Comparison of ENCODE assay signal across 17 cellular contexts in the genomic region with DNA sequence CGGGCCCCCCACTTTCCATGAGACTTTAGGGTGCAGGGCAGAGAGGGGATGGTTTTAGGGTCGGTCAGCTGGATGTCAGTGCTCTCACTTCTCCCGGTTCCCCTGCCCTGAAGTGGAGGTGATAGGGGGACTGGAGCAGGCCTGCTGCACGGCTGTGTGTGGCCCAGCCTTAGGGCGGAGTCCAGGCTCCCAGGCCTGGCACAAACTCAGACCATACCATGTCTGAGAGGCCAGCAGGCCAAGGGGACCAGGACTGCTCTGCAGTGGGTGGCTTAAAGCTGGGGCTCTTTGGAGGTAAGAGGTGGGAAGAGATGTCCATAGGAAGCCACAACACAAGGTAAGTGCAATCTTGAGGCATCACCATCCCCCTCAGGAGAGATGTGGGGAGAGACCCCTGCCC. TPM values are rescaled to one million over a fixed set of nuclear protein-coding genes. Genes with fewer than 3 reads are reported as not detected.
DNase-seq lines count a peak whose midpoint lies in the region; ATAC-seq lines count a peak whose summit lies in the region.
"Had no signal": no experiment of that assay in that cellular context is flagged by ENCODE, and none has a peak within 500 bp of the region (broad histone marks: within the 10 kb centered on the region; RNA-seq: fewer than 3 reads in every experiment).

No MANE protein-coding gene starts in this region.

- H3K27me3 ChIP-seq in H7 (ENCODE audit: control insufficient read depth, insufficient read depth, low read length) (no peaks in the 10 kb centered on the region), adipocyte (replicated peaks; ENCODE audit: control insufficient read depth, insufficient read depth, low read length) (no peaks in the 10 kb centered on the region)
- H3K27me3 ChIP-seq: dorsolateral prefrontal cortex had no signal

- H3K36me3 ChIP-seq in H7 (replicated peaks; ENCODE audit: control insufficient read depth, insufficient read depth, low read length) (peaks cover 9% of the 10 kb centered on the region), adipocyte (ENCODE audit: control insufficient read depth, insufficient read depth, low read length, severe bottlenecking) (peaks cover 7% of the 10 kb centered on the region)

- peak overlapping the region; percentile 66 for H3K9ac ChIP-seq in adipocyte (ENCODE audit: low read length)

- no peak overlapping the region for H3K4me3 ChIP-seq in H7 (ENCODE audit: insufficient read depth, low read depth, low read length)
- peak overlapping the region; percentile 28 for H3K4me3 ChIP-seq in adipocyte (ENCODE audit: low read length)
- H3K4me3 ChIP-seq: dorsolateral prefrontal cortex, lung had no signal

- no peak overlapping the region for H3K4me3 Mint-ChIP-seq in stimulated activated naive B cell treated with anti-CD40 and anti-IgM and Interleukin-4, amounts not matched to agents 10 μg/mL and 1 μg/mL and 100 μg/mL, for 72 hours
- H3K4me3 Mint-ChIP-seq: CD4-positive, CD25-positive, alpha-beta regulatory T cell had no signal

- peaks cover 14 to 28% of the 10 kb centered on the region in 2 donors for H3K4me1 Mint-ChIP-seq in stimulated activated naive B cell treated with anti-CD40 and anti-IgM and Interleukin-4, amounts not matched to agents 10 μg/mL and 1 μg/mL and 100 μg/mL, for 72 hours

- peak overlapping the region; percentile 56 for H3K27ac Mint-ChIP-seq in stimulated activated naive B cell treated with anti-CD40 and anti-IgM and Interleukin-4, amounts not matched to agents 10 μg/mL and 1 μg/mL and 100 μg/mL, for 72 hours
- H3K27ac Mint-ChIP-seq: CD4-positive, CD25-positive, alpha-beta regulatory T cell had no signal

- H3K9me3 ChIP-seq in adipocyte (ENCODE audit: control insufficient read depth, low read length) = no peaks in the 10 kb centered on the region

- DNase-seq in H7 (peak; percentile 57), adipocyte (ENCODE audit: low read depth) (peak; percentile 42), left lobe of liver (ENCODE audit: low spot score) (no peak), NOMO-1 treated with DMSO at 0.1 percent for 48 hours (lab: John Stamatoyannopoulos, UW; ENCODE audit: unreplicated experiment) (no peak), DMS 273 treated with DMSO at 0.1 percent for 48 hours (lab: John Stamatoyannopoulos, UW) (no peak)
- DNase-seq in stimulated activated naive B cell treated with anti-CD40 and anti-IgM and Interleukin-4, amounts not matched to agents 10 μg/mL and 1 μg/mL and 100 μg/mL, for 72 hours = no peak
- DNase-seq: activated gamma-delta T cell; CD4-positive, CD25-positive, alpha-beta regulatory T cell; dorsolateral prefrontal cortex; Karpas-422; NCI-H1417 treated with DMSO at 0.1 percent for 48 hours; NCI-H2227 treated with DMSO at 0.1 percent for 48 hours; OCI-M1; stimulated activated naive CD4-positive, alpha-beta T cell treated with Interleukin-2 at 50 U/mL for 16 hours had no signal

- ATAC-seq in left lobe of liver = peak; percentile 15
- ATAC-seq in stimulated activated naive B cell treated with anti-CD40 and anti-IgM and Interleukin-4, amounts not matched to agents 10 μg/mL and 1 μg/mL and 100 μg/mL, for 72 hours (replicated peaks) = no peak
- no peak for ATAC-seq in GM18873 (IDR thresholded peaks at IDR 0.05; ENCODE audit: low FRiP score, unreplicated experiment)

- H3K9me3 Mint-ChIP-seq in stimulated activated naive B cell treated with anti-CD40 and anti-IgM and Interleukin-4, amounts not matched to agents 10 μg/mL and 1 μg/mL and 100 μg/mL, for 72 hours = peaks cover 0 to 2% of the 10 kb centered on the region in 2 donors
- H3K9me3 Mint-ChIP-seq: CD4-positive, CD25-positive, alpha-beta regulatory T cell had no signal

- H3K36me3 Mint-ChIP-seq in stimulated activated naive B cell treated with anti-CD40 and anti-IgM and Interleukin-4, amounts not matched to agents 10 μg/mL and 1 μg/mL and 100 μg/mL, for 72 hours = peaks cover 28 to 48% of the 10 kb centered on the region in 2 donors

- H3K27me3 Mint-ChIP-seq in stimulated activated naive B cell treated with anti-CD40 and anti-IgM and Interleukin-4, amounts not matched to agents 10 μg/mL and 1 μg/mL and 100 μg/mL, for 72 hours = no peaks in the 10 kb centered on the region
- H3K27me3 Mint-ChIP-seq: CD4-positive, CD25-positive, alpha-beta regulatory T cell had no signal

- H3K4me1 ChIP-seq in adipocyte (ENCODE audit: control insufficient read depth, insufficient read depth, low read length) = peaks cover 11% of the 10 kb centered on the region

RNA-seq across cellular contexts. Expression of a gene that starts 8.3 kb away (rescaled TPM):
- 34.7 and 45.0 TPM in 2 replicates for total RNA-seq in H7 (2014; rRNA removed; shearing (Covaris generic))
- total RNA-seq in left lobe of liver = 5.0 TPM

RNA-seq across cellular contexts. Expression of a gene that starts 22.7 kb away (rescaled TPM):
- total RNA-seq in H7 (2014; rRNA removed; shearing (Covaris generic)) = 0.07 TPM in 1 of 2 replicates, not detected in the other
- 0.15 TPM for total RNA-seq in left lobe of liver
- total RNA-seq: activated CD8-positive, alpha-beta memory T cell treated with anti-CD3 and anti-CD28 coated beads for 36 hours; CD4-positive, CD25-positive, alpha-beta regulatory T cell had no signal

RNA-seq across cellular contexts. Expression of a gene that starts 51.3 kb away (rescaled TPM):
- 1.5 and 2.7 TPM in 2 replicates for total RNA-seq in H7 (2014; rRNA removed; shearing (Covaris generic))
- total RNA-seq in left lobe of liver = 1.6 TPM
- total RNA-seq: CD4-positive, CD25-positive, alpha-beta regulatory T cell had no signal

Comparison
In these comparisons a context has a peak if more than half of its experiments do, and no peak if none do; other contexts are left out.
1. DNase-seq: peak in H7 (single experiment) and adipocyte (single experiment); none in left lobe of liver (single experiment), stimulated activated naive B cell treated with anti-CD40 and anti-IgM and Interleukin-4, amounts not matched to agents 10 μg/mL and 1 μg/mL and 100 μg/mL, for 72 hours (single experiment), NOMO-1 treated with DMSO at 0.1 percent for 48 hours (single experiment) and DMS 273 treated with DMSO at 0.1 percent for 48 hours (single experiment).